ENCODE assay signal across 23 cellular contexts in the genomic region with DNA sequence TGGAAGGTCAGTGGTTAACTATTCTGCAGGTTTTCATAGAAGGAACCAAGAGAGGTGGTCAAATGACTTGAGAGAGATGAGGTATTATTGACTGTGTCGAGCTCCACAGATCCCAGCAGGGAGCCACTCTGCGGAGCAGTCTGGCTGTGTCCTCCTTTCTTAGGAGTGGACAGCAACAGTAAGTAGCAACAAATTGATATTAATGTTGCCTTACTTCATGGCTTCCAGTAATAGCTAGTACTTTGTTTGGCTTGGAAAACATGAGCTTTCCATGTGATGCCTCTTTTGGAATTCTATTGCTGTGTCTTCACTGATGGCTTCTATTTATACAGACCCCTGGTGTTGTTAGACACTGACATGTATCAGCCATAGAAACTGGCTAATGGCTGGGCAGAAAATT.
"Had no signal": no experiment of that assay in that cellular context is flagged by ENCODE, and none has a peak within 500 bp of the region (broad histone marks: within the 10 kb centered on the region; RNA-seq: fewer than 3 reads in every experiment).

No MANE protein-coding gene starts in this region.

- DNase-seq: islet precursor cell; left ventricle myocardium inferior; mesendoderm; naive B cell; natural killer cell; nephron progenitor cell; ovary; right lobe of liver; stimulated activated CD4-positive, alpha-beta T cell treated with anti-CD3 and anti-CD28 coated beads, Interleukin-12 subunit alpha, Interleukin-12 subunit beta, amount 100 ng/mL, for 4 hours; stimulated activated CD4-positive, alpha-beta T cell treated with anti-CD3 and anti-CD28 coated beads, Interleukin-15, amount 100 ng/mL, for 24 hours; stimulated activated CD4-positive, alpha-beta T cell treated with anti-CD3 and anti-CD28 coated beads, Interleukin-2, amount 100 ng/mL, for 24 hours; stimulated activated CD4-positive, alpha-beta T cell treated with anti-CD3 and anti-CD28 coated beads, Interleukin-4, amount 100 ng/mL, for 1 hour; stimulated activated naive B cell treated with anti-CD40 and anti-IgM and Interleukin-4, amounts not matched to agents 10 μg/mL and 1 μg/mL and 100 μg/mL, for 72 hours; stimulated activated naive CD8-positive, alpha-beta T cell treated with anti-CD3 and anti-CD28 coated beads, Interleukin-15, Interleukin-2, amounts not matched to agents 100 U/mL and 50 U/mL, for 24 hours; stomach; tibial artery; trophoblast cell; upper lobe of right lung had no signal

- H3K36me3 ChIP-seq: left ventricle myocardium inferior, ovary, right atrium auricular region, right lobe of liver, stomach, thoracic aorta, tibial artery, upper lobe of right lung had no signal

- H3K9me3 ChIP-seq: left ventricle myocardium inferior, ovary, right atrium auricular region, right lobe of liver, stomach, thoracic aorta, tibial artery, upper lobe of right lung had no signal

- H3K4me1 ChIP-seq: left ventricle myocardium inferior, right lobe of liver, tibial artery, upper lobe of right lung had no signal

- H3K27ac ChIP-seq: hepatocyte, left ventricle myocardium inferior, ovary, right atrium auricular region, right lobe of liver, skin epidermis, thoracic aorta, tibial artery, upper lobe of right lung had no signal

- H3K4me3 ChIP-seq: hepatocyte, left ventricle myocardium inferior, lung, ovary, right atrium auricular region, right lobe of liver, skin epidermis, stomach, thoracic aorta, tibial artery, upper lobe of right lung had no signal

- H3K27me3 ChIP-seq: hepatocyte, ovary, right atrium auricular region, right lobe of liver, tibial artery, upper lobe of right lung had no signal

- ATAC-seq: natural killer cell; right lobe of liver; stimulated activated naive B cell treated with anti-CD40 and anti-IgM and Interleukin-4, amounts not matched to agents 10 μg/mL and 1 μg/mL and 100 μg/mL, for 72 hours; stimulated activated naive CD8-positive, alpha-beta T cell treated with anti-CD3 and anti-CD28 coated beads, Interleukin-15, Interleukin-2, amounts not matched to agents 100 U/mL and 50 U/mL, for 24 hours; upper lobe of right lung had no signal
